In genomic region chr16:15885560-15886001, GRCh38 we compare ENCODE assay signal across 1 cellular context.
TF ChIP-seq lines count a peak whose summit lies in the region.

No MANE protein-coding gene starts in this region.

TF ChIP-seq in HCT116, 20 proteins besides CTCF, POLR2A, EP300 and RAD21 (continued from another document):
- TF ChIP-seq ZBTB33 (IDR thresholded peaks at IDR 0.05; ENCODE audit: extremely low read depth, insufficient replicate concordance, low read length) (no peak), MAX (IDR thresholded peaks at IDR 0.05) (no peak), EZH2phosphoT487 (IDR thresholded peaks at IDR 0.05; ENCODE audit: borderline replicate concordance) (no peak), POLR2AphosphoS5 (IDR thresholded peaks at IDR 0.05; ENCODE audit: low read depth, low read length) (no peak), ZNF274 (IDR thresholded peaks at IDR 0.05; ENCODE audit: low read depth, low read length) (no peak)
